ENCODE assay signal across 24 cellular contexts in genomic region chr6:43471399-43471798, GRCh38. TPM values are rescaled to one million over a fixed set of nuclear protein-coding genes. Genes with fewer than 3 reads are reported as not detected.
"Had no signal": no experiment of that assay in that cellular context is flagged by ENCODE, and none has a peak within 500 bp of the region (broad histone marks: within the 10 kb centered on the region; RNA-seq: fewer than 3 reads in every experiment).

No MANE protein-coding gene starts in this region.

- DNase-seq: activated CD4-positive, alpha-beta T cell treated with anti-CD3 and anti-CD28 coated beads for 4 hours; activated CD4-positive, alpha-beta T cell treated with anti-CD3 and anti-CD28 coated beads, Interleukin-2, amount 50 U/mL, for 4 hours; activated CD8-positive, alpha-beta memory T cell treated with anti-CD3 and anti-CD28 coated beads for 24 hours; activated effector memory CD4-positive, alpha-beta T cell treated with anti-CD3 and anti-CD28 coated beads, Interleukin-2, amount 50 U/mL, for 16 hours; activated naive CD4-positive, alpha-beta T cell treated with anti-CD3 and anti-CD28 coated beads, Interleukin-2, amount 10 ng/mL, durations not matched to agents 7 days and 5 days; amniotic stem cell; caudate nucleus; cortex of kidney; hippocampal formation; left colon; naive B cell; nephron progenitor cell; sigmoid colon; small intestine; stimulated activated CD4-positive, alpha-beta T cell treated with anti-CD3 and anti-CD28 coated beads, Interleukin-4, amount 100 ng/mL, for 24 hours; substantia nigra; upper lobe of right lung had no signal

- FAIRE-seq: astrocyte, endothelial cell of umbilical vein, keratinocyte, small intestine had no signal

- H3K36me3 ChIP-seq: gastroesophageal sphincter, neutrophil, prostate gland, sigmoid colon, upper lobe of right lung had no signal

- H3K4me1 ChIP-seq: gastroesophageal sphincter, prostate gland, sigmoid colon, upper lobe of right lung had no signal

- ATAC-seq: gastroesophageal sphincter; left colon; stimulated activated effector memory CD8-positive, alpha-beta T cell treated with anti-CD3 and anti-CD28 coated beads, Interleukin-12 subunit alpha, Interleukin-12 subunit beta, amount 100 ng/mL, for 72 hours; upper lobe of right lung had no signal

- H3K27ac ChIP-seq: gastroesophageal sphincter, neutrophil, prostate gland, sigmoid colon, upper lobe of right lung had no signal

- H3K4me3 ChIP-seq: gastroesophageal sphincter, prostate gland, sigmoid colon, upper lobe of right lung had no signal

- H3K9me3 ChIP-seq: gastroesophageal sphincter, neutrophil, prostate gland, sigmoid colon, upper lobe of right lung had no signal

RNA-seq across cellular contexts. Expression of gene DLK2, which starts 16.1 kb away (rescaled TPM):
- total RNA-seq: endothelial cell of umbilical vein, sigmoid colon had no signal
